In genomic region chr13:44347905-44348304, GRCh38 we compare ENCODE assay signal across 2 cellular contexts.
TF ChIP-seq lines count a peak whose summit lies in the region.

No MANE protein-coding gene starts in this region.

TF ChIP-seq in HCT116, 20 proteins besides CTCF, POLR2A, EP300 and RAD21:
- no peak for TF ChIP-seq ZBTB33 (IDR thresholded peaks at IDR 0.05; ENCODE audit: extremely low read depth, insufficient replicate concordance, low read length)
- no peak for TF ChIP-seq FOSL1 (IDR thresholded peaks at IDR 0.05; ENCODE audit: low read depth)
- TF ChIP-seq POLR2AphosphoS5 (IDR thresholded peaks at IDR 0.05; ENCODE audit: low read depth, low read length): no peak
- TF ChIP-seq MAX (IDR thresholded peaks at IDR 0.05): no peak
- TF ChIP-seq JUND (IDR thresholded peaks at IDR 0.05): no peak
- no peak for TF ChIP-seq SIN3A (IDR thresholded peaks at IDR 0.05; ENCODE audit: low read depth)
- no peak for TF ChIP-seq ZFX (IDR thresholded peaks at IDR 0.05)
- no peak for TF ChIP-seq CEBPB (IDR thresholded peaks at IDR 0.05; ENCODE audit: low read depth)
- no peak for TF ChIP-seq SP1 (IDR thresholded peaks at IDR 0.05; ENCODE audit: low read depth)
- no peak for TF ChIP-seq EZH2 (IDR thresholded peaks at IDR 0.05)
- no peak for TF ChIP-seq ATF3 (IDR thresholded peaks at IDR 0.05)
- TF ChIP-seq EGR1 (IDR thresholded peaks at IDR 0.05; ENCODE audit: low read depth): no peak
- TF ChIP-seq TCF7L2 (IDR thresholded peaks at IDR 0.05; ENCODE audit: borderline replicate concordance, extremely low read depth, insufficient read depth, insufficient read length): no peak
- TF ChIP-seq SRF (IDR thresholded peaks at IDR 0.05; ENCODE audit: low read depth): no peak
- TF ChIP-seq REST (IDR thresholded peaks at IDR 0.05; ENCODE audit: low read depth): no peak
TF ChIP-seq in HCT116: peak in this region for 0.

TF ChIP-seq in HepG2, 621 proteins besides CTCF, POLR2A, EP300 and RAD21 (continued from another document):
- TF ChIP-seq PHF20 (CRISPR knock-in tag; IDR thresholded peaks at IDR 0.05) (no peak), NKX3-1 (CRISPR knock-in tag; IDR thresholded peaks at IDR 0.05) (no peak), TRIM22 (IDR thresholded peaks at IDR 0.05) (no peak)
